Comparison of ENCODE assay signal across 20 cellular contexts in genomic region chr6:169714595-169714994, GRCh38. TPM values are rescaled to one million over a fixed set of nuclear protein-coding genes. Genes with fewer than 3 reads are reported as not detected.
DNase-seq lines count a peak whose midpoint lies in the region; ATAC-seq, FAIRE-seq and TF ChIP-seq lines count a peak whose summit lies in the region.
"Had no signal": no experiment of that assay in that cellular context is flagged by ENCODE, and none has a peak within 500 bp of the region (broad histone marks: within the 10 kb centered on the region; RNA-seq: fewer than 3 reads in every experiment).

No MANE protein-coding gene starts in this region.

- TF ChIP-seq RAD21 in HepG2 (CRISPR knock-in tag; IDR thresholded peaks at IDR 0.05), result no peak

- H3K27ac ChIP-seq in HepG2 (ENCODE audit: extremely low read length, insufficient read depth, low read length) (no peak overlapping the region), smooth muscle cell (ENCODE audit: low read depth) (peak overlapping the region; percentile 8)
- H3K27ac ChIP-seq: GM23248 had no signal

- H3K4me3 ChIP-seq in HepG2 (replicated peaks in 1 of 3; ENCODE audit: insufficient read depth in 1 of 3, low read depth in 2 of 3, low read length in 3 of 3) (no peak overlapping the region), smooth muscle cell (no peak overlapping the region)
- H3K4me3 ChIP-seq: GM23248 had no signal

- TF ChIP-seq POLR2A in HepG2 (IDR thresholded peaks at IDR 0.05; ENCODE audit: insufficient read depth in 1 of 2, low read depth in 2 of 2, low read length in 2 of 2) (no peak), H54 (IDR thresholded peaks at IDR 0.05; ENCODE audit: low read depth, low read length) (no peak)

- CTCF ChIA-PET in HepG2 (lab: Yijun Ruan, JAX; ENCODE audit: low intra/inter-chr PET ratio, low total read pairs), result no interaction called here
- CTCF ChIA-PET in activated CD4-positive, alpha-beta memory T cell treated with anti-CD3 and anti-CD28 coated beads, Interleukin-2, amount 10 ng/mL, durations not matched to agents 7 days and 5 days (lab: Charles Lee), result no interaction called here

- H3K9me3 ChIP-seq in HepG2 (ENCODE audit: low read length), result no peaks in the 10 kb centered on the region
- no peaks in the 10 kb centered on the region for H3K9me3 ChIP-seq in smooth muscle cell (replicated peaks; ENCODE audit: low read depth)
- H3K9me3 ChIP-seq: BE2C had no signal

- H3K4me2 ChIP-seq in HepG2 (ENCODE audit: low read depth, low read length) (no peak overlapping the region), smooth muscle cell (no peak overlapping the region)

- H3K4me1 ChIP-seq in HepG2 (ENCODE audit: insufficient read depth, low read length) (peaks cover 19% of the 10 kb centered on the region), smooth muscle cell (ENCODE audit: low read depth) (no peaks in the 10 kb centered on the region)

- H3K9ac ChIP-seq in HepG2 (ENCODE audit: insufficient read depth, low read depth, low read length), result no peak overlapping the region
- H3K9ac ChIP-seq in smooth muscle cell (ENCODE audit: low read depth), result no peak overlapping the region
- H3K9ac ChIP-seq: GM23248 had no signal

- H3K79me2 ChIP-seq in HepG2 (ENCODE audit: insufficient read depth, low read length) (peaks cover 31% of the 10 kb centered on the region), smooth muscle cell (ENCODE audit: low read depth) (peaks cover 19% of the 10 kb centered on the region)

- no peaks in the 10 kb centered on the region for H3K9me3 Mint-ChIP-seq in stimulated activated naive CD8-positive, alpha-beta T cell treated with anti-CD3 and anti-CD28 coated beads, Interleukin-15, Interleukin-2, amounts not matched to agents 100 ng/mL and 50 ng/mL, for 24 hours
- H3K9me3 Mint-ChIP-seq in activated CD4-positive, alpha-beta memory T cell treated with anti-CD3 and anti-CD28 coated beads, Interleukin-2, amount 10 ng/mL, durations not matched to agents 7 days and 5 days, result no peaks in the 10 kb centered on the region
- H3K9me3 Mint-ChIP-seq: CD4-positive, CD25-positive, alpha-beta regulatory T cell; CD8-positive, alpha-beta memory T cell had no signal

- DNase-seq in stimulated activated naive CD8-positive, alpha-beta T cell treated with anti-CD3 and anti-CD28 coated beads, Interleukin-15, Interleukin-2, amounts not matched to agents 100 U/mL and 50 U/mL, for 24 hours, result no peak
- no peak for DNase-seq in HepG2 (ENCODE audit: low spot score)
- DNase-seq in smooth muscle cell (lab: John Stamatoyannopoulos, UW; ENCODE audit: unreplicated experiment), result no peak
- DNase-seq in activated CD4-positive, alpha-beta memory T cell treated with anti-CD3 and anti-CD28 coated beads, Interleukin-2, amount 10 ng/mL, durations not matched to agents 7 days and 5 days, result no peak
- no peak for DNase-seq in H54 (ENCODE audit: insufficient read length, low spot score)
- DNase-seq: ACHN; BE2C; C1 segment of cervical spinal cord; CD4-positive, CD25-positive, alpha-beta regulatory T cell; CD8-positive, alpha-beta memory T cell; COR-L47; DMS 273 treated with DMSO at 0.1 percent for 48 hours; DMS53; GM23248; HCEC 1CT had no signal

- no peaks in the 10 kb centered on the region for H3K27me3 Mint-ChIP-seq in stimulated activated naive CD8-positive, alpha-beta T cell treated with anti-CD3 and anti-CD28 coated beads, Interleukin-15, Interleukin-2, amounts not matched to agents 100 ng/mL and 50 ng/mL, for 24 hours
- no peaks in the 10 kb centered on the region for H3K27me3 Mint-ChIP-seq in activated CD4-positive, alpha-beta memory T cell treated with anti-CD3 and anti-CD28 coated beads, Interleukin-2, amount 10 ng/mL, durations not matched to agents 7 days and 5 days
- H3K27me3 Mint-ChIP-seq: CD4-positive, CD25-positive, alpha-beta regulatory T cell; CD8-positive, alpha-beta memory T cell had no signal

- TF ChIP-seq EP300 in HepG2 (IDR thresholded peaks at IDR 0.05; ENCODE audit: low read depth in 2 of 2, low read length in 2 of 2), result no peak
- TF ChIP-seq EP300 in HepG2 (CRISPR knock-in tag; IDR thresholded peaks at IDR 0.05; ENCODE audit: borderline replicate concordance), result no peak

- no peak for ATAC-seq in stimulated activated naive CD8-positive, alpha-beta T cell treated with anti-CD3 and anti-CD28 coated beads, Interleukin-15, Interleukin-2, amounts not matched to agents 100 U/mL and 50 U/mL, for 24 hours
- ATAC-seq in HepG2, result peak; percentile 42

- H3K27ac Mint-ChIP-seq in stimulated activated naive CD8-positive, alpha-beta T cell treated with anti-CD3 and anti-CD28 coated beads, Interleukin-15, Interleukin-2, amounts not matched to agents 100 ng/mL and 50 ng/mL, for 24 hours, result peak overlapping the region; percentile 61
- no peak overlapping the region for H3K27ac Mint-ChIP-seq in activated CD4-positive, alpha-beta memory T cell treated with anti-CD3 and anti-CD28 coated beads, Interleukin-2, amount 10 ng/mL, durations not matched to agents 7 days and 5 days
- H3K27ac Mint-ChIP-seq: CD4-positive, CD25-positive, alpha-beta regulatory T cell; CD8-positive, alpha-beta memory T cell had no signal

- peaks cover 21% of the 10 kb centered on the region for H3K4me1 Mint-ChIP-seq in stimulated activated naive CD8-positive, alpha-beta T cell treated with anti-CD3 and anti-CD28 coated beads, Interleukin-15, Interleukin-2, amounts not matched to agents 100 ng/mL and 50 ng/mL, for 24 hours (ENCODE audit: low read depth)
- H3K4me1 Mint-ChIP-seq in activated CD4-positive, alpha-beta memory T cell treated with anti-CD3 and anti-CD28 coated beads, Interleukin-2, amount 10 ng/mL, durations not matched to agents 7 days and 5 days, result peaks cover 11% of the 10 kb centered on the region

- POLR2A ChIA-PET in HepG2 (lab: Yijun Ruan, JAX), result interaction anchor here (1.1 to 2.2 kb wide), 4 partner anchors 9 to 37 kb away, joined by 4 to 7 read pairs (median 6); partner anchors contain the start of genes C6orf120, DYNLT2, ERMARD and WDR27
- POLR2A ChIA-PET in activated CD4-positive, alpha-beta memory T cell treated with anti-CD3 and anti-CD28 coated beads, Interleukin-2, amount 10 ng/mL, durations not matched to agents 7 days and 5 days (lab: Charles Lee), result interaction anchor here (1.1 to 1.5 kb wide), 4 partner anchors 10 to 12 kb away, joined by 3 to 4 read pairs (median 3); partner anchors contain the start of gene C6orf120

- WGBS in HepG2 (ENCODE audit: low lambda C conversion rate), result 90% methylated on average over 9 of the region's 9 CpGs
- WGBS in smooth muscle cell (ENCODE audit: low lambda C conversion rate), result 91% methylated on average over 9 of the region's 9 CpGs

- H3K27me3 ChIP-seq in HepG2 (ENCODE audit: control insufficient read depth in 1 of 2, insufficient read depth in 2 of 2, low read length in 2 of 2) (no peaks in the 10 kb centered on the region), smooth muscle cell (ENCODE audit: low read depth) (no peaks in the 10 kb centered on the region)
- H3K27me3 ChIP-seq: BE2C had no signal

- FAIRE-seq in HepG2 (lab: Jason Lieb, UNC) (no peak), H54 (lab: Jason Lieb, UNC) (no peak)
- FAIRE-seq: A204.1, G401.6, GM12891, GM19239 had no signal

- in situ Hi-C loops in HepG2 (cut with HindIII; ENCODE audit: extremely low pct_ligation_motif_present, low pct_unique_long_range_greater_than_20kb), result no loop called here

- H3K36me3 ChIP-seq in HepG2 (replicated peaks in 1 of 2; ENCODE audit: control insufficient read depth in 1 of 2, insufficient read depth in 2 of 2, low read length in 2 of 2), result peaks cover 17 to 80% of the 10 kb centered on the region in 2 experiments
- H3K36me3 ChIP-seq in smooth muscle cell (ENCODE audit: low read depth), result peaks cover 16% of the 10 kb centered on the region

- peaks cover 9% of the 10 kb centered on the region for H4K20me1 ChIP-seq in HepG2 (ENCODE audit: insufficient read depth, low read length)
- peaks cover 28% of the 10 kb centered on the region for H4K20me1 ChIP-seq in smooth muscle cell (ENCODE audit: low read depth)

- H3K4me3 Mint-ChIP-seq in stimulated activated naive CD8-positive, alpha-beta T cell treated with anti-CD3 and anti-CD28 coated beads, Interleukin-15, Interleukin-2, amounts not matched to agents 100 ng/mL and 50 ng/mL, for 24 hours, result no peak overlapping the region
- no peak overlapping the region for H3K4me3 Mint-ChIP-seq in activated CD4-positive, alpha-beta memory T cell treated with anti-CD3 and anti-CD28 coated beads, Interleukin-2, amount 10 ng/mL, durations not matched to agents 7 days and 5 days
- H3K4me3 Mint-ChIP-seq: CD4-positive, CD25-positive, alpha-beta regulatory T cell; CD8-positive, alpha-beta memory T cell had no signal

- intact Hi-C loops in HepG2 (cut with micrococcal nuclease; ENCODE audit: unreplicated experiment), result no loop called here

- H2AFZ ChIP-seq in HepG2 (ENCODE audit: low read length) (no peak overlapping the region), smooth muscle cell (ENCODE audit: low read depth) (no peak overlapping the region)
- H2AFZ ChIP-seq: GM23248 had no signal

- BruUV-seq in HepG2 (replicated peaks; lab: Mats Ljungman, UMichigan), result no TSS peak

- TF ChIP-seq CTCF in HepG2 (CRISPR knock-in tag; IDR thresholded peaks at IDR 0.05) (no peak), smooth muscle cell (IDR thresholded peaks at IDR 0.05; ENCODE audit: borderline replicate concordance, insufficient read depth, poor library complexity, severe bottlenecking) (no peak)

- H3F3A ChIP-seq in smooth muscle cell (ENCODE audit: low read depth), result peaks cover 7% of the 10 kb centered on the region

- peaks cover 80% of the 10 kb centered on the region for H3K36me3 Mint-ChIP-seq in stimulated activated naive CD8-positive, alpha-beta T cell treated with anti-CD3 and anti-CD28 coated beads, Interleukin-15, Interleukin-2, amounts not matched to agents 100 ng/mL and 50 ng/mL, for 24 hours (ENCODE audit: low read depth)
- H3K36me3 Mint-ChIP-seq in activated CD4-positive, alpha-beta memory T cell treated with anti-CD3 and anti-CD28 coated beads, Interleukin-2, amount 10 ng/mL, durations not matched to agents 7 days and 5 days (ENCODE audit: low read depth), result peaks cover 47% of the 10 kb centered on the region

RNA-seq across cellular contexts. Expression of gene PHF10, which starts 9.7 kb away (rescaled TPM):
- total RNA-seq in HepG2 (2016; rRNA removed; fragmentation: Illumina TruSeq; extraction: Trizol) (42.1 and 58.5 TPM in 2 replicates), smooth muscle cell (32.9 and 41.9 TPM in 2 replicates)
- 38.4 and 41.0 TPM in 2 replicates for total RNA-seq in HepG2 (2016; cell fraction: cytosol; rRNA removed; fragmentation: Illumina TruSeq; extraction: Trizol; ENCODE audit: low read depth)
- 39.7 and 57.3 TPM in 2 replicates for total RNA-seq in HepG2 (2016; cell fraction: insoluble cytoplasmic fraction; rRNA removed; fragmentation: Illumina TruSeq; extraction: Trizol)
- 63.2 and 66.3 TPM in 2 replicates for total RNA-seq in HepG2 (2016; cell fraction: membrane; rRNA removed; fragmentation: Illumina TruSeq; extraction: Trizol)
- total RNA-seq in HepG2 (2016; cell fraction: nucleus; rRNA removed; fragmentation: Illumina TruSeq; extraction: Trizol), result 70.6 and 78.5 TPM in 2 replicates
- polyA plus RNA-seq in HepG2 (2011; rRNA removed) (84.1 and 88.0 TPM in 2 replicates), smooth muscle cell (21.6 and 22.0 TPM in 2 replicates)
- 28.9 and 50.3 TPM in 2 replicates for polyA plus RNA-seq in HepG2 (2011; cell fraction: cytosol; rRNA removed)
- polyA plus RNA-seq in HepG2 (2011; cell fraction: nucleus; rRNA removed), result 115 and 149 TPM in 2 replicates
- polyA plus RNA-seq in HepG2 (2012), result 126 and 147 TPM in 2 replicates
- polyA plus RNA-seq in HepG2 (2016; cell fraction: cytosol; fragmentation: Illumina TruSeq; extraction: Trizol; ENCODE audit: low read depth), result 27.2 and 31.3 TPM in 2 replicates
- polyA plus RNA-seq in HepG2 (2016; cell fraction: insoluble cytoplasmic fraction; fragmentation: Illumina TruSeq; extraction: Trizol; ENCODE audit: low read depth), result 105 and 115 TPM in 2 replicates
- polyA plus RNA-seq in HepG2 (2016; cell fraction: membrane; fragmentation: Illumina TruSeq; extraction: Trizol; ENCODE audit: low read depth), result 54.1 and 57.5 TPM in 2 replicates
- polyA plus RNA-seq in HepG2 (2016; cell fraction: nucleus; fragmentation: Illumina TruSeq; extraction: Trizol; ENCODE audit: insufficient read depth, low read depth), result 176 and 187 TPM in 2 replicates
- polyA minus RNA-seq in HepG2 (2011; rRNA and poly(A)+ RNA removed; ENCODE audit: low replicate concordance), result 13.6 and 19.1 TPM in 2 replicates
- 38.1 and 47.9 TPM in 2 replicates for polyA minus RNA-seq in HepG2 (2011; cell fraction: cytosol; rRNA and poly(A)+ RNA removed)
- 131 and 155 TPM in 2 replicates for polyA minus RNA-seq in HepG2 (2011; cell fraction: nucleus; rRNA and poly(A)+ RNA removed)
- 10 to 100 TPM; 59.9 to 63.6 TPM for total RNA-seq in activated CD4-positive, alpha-beta memory T cell treated with anti-CD3 and anti-CD28 coated beads, Interleukin-2, amount 10 ng/mL, durations not matched to agents 7 days and 5 days

RNA-seq across cellular contexts. Expression of gene C6orf120, which starts 12.7 kb away (rescaled TPM):
- 24.9 and 29.9 TPM in 2 replicates for total RNA-seq in HepG2 (2016; rRNA removed; fragmentation: Illumina TruSeq; extraction: Trizol)
- 8.5 and 9.9 TPM in 2 replicates for total RNA-seq in HepG2 (2016; cell fraction: cytosol; rRNA removed; fragmentation: Illumina TruSeq; extraction: Trizol; ENCODE audit: low read depth)
- total RNA-seq in HepG2 (2016; cell fraction: insoluble cytoplasmic fraction; rRNA removed; fragmentation: Illumina TruSeq; extraction: Trizol), result 23.9 and 28.1 TPM in 2 replicates
- total RNA-seq in HepG2 (2016; cell fraction: membrane; rRNA removed; fragmentation: Illumina TruSeq; extraction: Trizol), result 29.1 and 33.5 TPM in 2 replicates
- total RNA-seq in HepG2 (2016; cell fraction: nucleus; rRNA removed; fragmentation: Illumina TruSeq; extraction: Trizol), result 29.1 and 31.2 TPM in 2 replicates
- 21.4 and 21.7 TPM in 2 replicates for polyA plus RNA-seq in HepG2 (2011; rRNA removed)
- polyA plus RNA-seq in HepG2 (2011; cell fraction: cytosol; rRNA removed), result 15.0 and 17.3 TPM in 2 replicates
- 8.2 and 9.1 TPM in 2 replicates for polyA plus RNA-seq in HepG2 (2011; cell fraction: nucleus; rRNA removed)
- 31.3 and 32.1 TPM in 2 replicates for polyA plus RNA-seq in HepG2 (2012)
- 11.4 and 15.3 TPM in 2 replicates for polyA plus RNA-seq in HepG2 (2016; cell fraction: cytosol; fragmentation: Illumina TruSeq; extraction: Trizol; ENCODE audit: low read depth)
- polyA plus RNA-seq in HepG2 (2016; cell fraction: insoluble cytoplasmic fraction; fragmentation: Illumina TruSeq; extraction: Trizol; ENCODE audit: low read depth), result 31.7 and 32.1 TPM in 2 replicates
- polyA plus RNA-seq in HepG2 (2016; cell fraction: membrane; fragmentation: Illumina TruSeq; extraction: Trizol; ENCODE audit: low read depth), result 26.6 and 31.9 TPM in 2 replicates
- polyA plus RNA-seq in HepG2 (2016; cell fraction: nucleus; fragmentation: Illumina TruSeq; extraction: Trizol; ENCODE audit: insufficient read depth, low read depth), result 37.2 and 42.7 TPM in 2 replicates
- polyA minus RNA-seq in HepG2 (2011; rRNA and poly(A)+ RNA removed; ENCODE audit: low replicate concordance), result 3.5 and 28.2 TPM in 2 replicates
- polyA minus RNA-seq in HepG2 (2011; cell fraction: cytosol; rRNA and poly(A)+ RNA removed), result 22.5 and 22.8 TPM in 2 replicates
- 18.4 and 18.8 TPM in 2 replicates for polyA minus RNA-seq in HepG2 (2011; cell fraction: nucleus; rRNA and poly(A)+ RNA removed)
- 50.2 and 56.5 TPM in 2 replicates for total RNA-seq in smooth muscle cell
- polyA plus RNA-seq in smooth muscle cell, result 26.6 and 30.2 TPM in 2 replicates
- 10 to 100 TPM; 19.2 to 19.6 TPM for total RNA-seq in activated CD4-positive, alpha-beta memory T cell treated with anti-CD3 and anti-CD28 coated beads, Interleukin-2, amount 10 ng/mL, durations not matched to agents 7 days and 5 days

RNA-seq across cellular contexts. Expression of gene WDR27, which starts 12.8 kb away (rescaled TPM):
- total RNA-seq in HepG2 (2016; rRNA removed; fragmentation: Illumina TruSeq; extraction: Trizol) (10.0 and 34.1 TPM in 2 replicates), smooth muscle cell (34.2 and 47.0 TPM in 2 replicates)
- 45.3 and 45.5 TPM in 2 replicates for total RNA-seq in HepG2 (2016; cell fraction: cytosol; rRNA removed; fragmentation: Illumina TruSeq; extraction: Trizol; ENCODE audit: low read depth)
- total RNA-seq in HepG2 (2016; cell fraction: insoluble cytoplasmic fraction; rRNA removed; fragmentation: Illumina TruSeq; extraction: Trizol), result 9.2 and 32.8 TPM in 2 replicates
- total RNA-seq in HepG2 (2016; cell fraction: membrane; rRNA removed; fragmentation: Illumina TruSeq; extraction: Trizol), result 22.5 and 24.3 TPM in 2 replicates
- total RNA-seq in HepG2 (2016; cell fraction: nucleus; rRNA removed; fragmentation: Illumina TruSeq; extraction: Trizol), result 87.3 and 93.1 TPM in 2 replicates
- polyA plus RNA-seq in HepG2 (2011; rRNA removed) (80.3 and 95.6 TPM in 2 replicates), smooth muscle cell (26.0 and 45.0 TPM in 2 replicates)
- 17.7 and 20.8 TPM in 2 replicates for polyA plus RNA-seq in HepG2 (2011; cell fraction: cytosol; rRNA removed)
- polyA plus RNA-seq in HepG2 (2011; cell fraction: nucleus; rRNA removed), result 789 and 902 TPM in 2 replicates
- polyA plus RNA-seq in HepG2 (2012), result 44.5 and 48.4 TPM in 2 replicates
- polyA plus RNA-seq in HepG2 (2016; cell fraction: cytosol; fragmentation: Illumina TruSeq; extraction: Trizol; ENCODE audit: low read depth), result 0.87 and 1.0 TPM in 2 replicates
- 5.7 and 6.2 TPM in 2 replicates for polyA plus RNA-seq in HepG2 (2016; cell fraction: insoluble cytoplasmic fraction; fragmentation: Illumina TruSeq; extraction: Trizol; ENCODE audit: low read depth)
- 2.3 TPM in 2 replicates for polyA plus RNA-seq in HepG2 (2016; cell fraction: membrane; fragmentation: Illumina TruSeq; extraction: Trizol; ENCODE audit: low read depth)
- polyA plus RNA-seq in HepG2 (2016; cell fraction: nucleus; fragmentation: Illumina TruSeq; extraction: Trizol; ENCODE audit: insufficient read depth, low read depth), result 145 and 151 TPM in 2 replicates
- polyA minus RNA-seq in HepG2 (2011; rRNA and poly(A)+ RNA removed; ENCODE audit: low replicate concordance), result 26.5 and 83.9 TPM in 2 replicates
- polyA minus RNA-seq in HepG2 (2011; cell fraction: cytosol; rRNA and poly(A)+ RNA removed), result 13.1 and 17.6 TPM in 2 replicates
- 330 and 337 TPM in 2 replicates for polyA minus RNA-seq in HepG2 (2011; cell fraction: nucleus; rRNA and poly(A)+ RNA removed)
- 10 to 100 TPM; 24.9 to 25.2 TPM for total RNA-seq in activated CD4-positive, alpha-beta memory T cell treated with anti-CD3 and anti-CD28 coated beads, Interleukin-2, amount 10 ng/mL, durations not matched to agents 7 days and 5 days

RNA-seq across cellular contexts. Expression of gene DYNLT2, which starts 36.8 kb away (rescaled TPM):
- total RNA-seq in HepG2 (2016; rRNA removed; fragmentation: Illumina TruSeq; extraction: Trizol) (3.1 and 4.3 TPM in 2 replicates), smooth muscle cell (1.2 and 2.1 TPM in 2 replicates)
- 1.7 and 1.9 TPM in 2 replicates for total RNA-seq in HepG2 (2016; cell fraction: cytosol; rRNA removed; fragmentation: Illumina TruSeq; extraction: Trizol; ENCODE audit: low read depth)
- 3.0 and 4.1 TPM in 2 replicates for total RNA-seq in HepG2 (2016; cell fraction: insoluble cytoplasmic fraction; rRNA removed; fragmentation: Illumina TruSeq; extraction: Trizol)
- 4.9 and 5.8 TPM in 2 replicates for total RNA-seq in HepG2 (2016; cell fraction: membrane; rRNA removed; fragmentation: Illumina TruSeq; extraction: Trizol)
- total RNA-seq in HepG2 (2016; cell fraction: nucleus; rRNA removed; fragmentation: Illumina TruSeq; extraction: Trizol), result 6.6 and 7.6 TPM in 2 replicates
- polyA plus RNA-seq in HepG2 (2011; rRNA removed) (1.7 and 2.1 TPM in 2 replicates), smooth muscle cell (0.89 and 1.1 TPM in 2 replicates)
- polyA plus RNA-seq in HepG2 (2011; cell fraction: cytosol; rRNA removed), result 1.1 TPM in 2 replicates
- polyA plus RNA-seq in HepG2 (2011; cell fraction: nucleus; rRNA removed), result 2.6 and 3.0 TPM in 2 replicates
- polyA plus RNA-seq in HepG2 (2012), result 6.2 and 8.3 TPM in 2 replicates
- polyA plus RNA-seq in HepG2 (2016; cell fraction: cytosol; fragmentation: Illumina TruSeq; extraction: Trizol; ENCODE audit: low read depth), result 1.8 and 2.2 TPM in 2 replicates
- 3.8 and 4.0 TPM in 2 replicates for polyA plus RNA-seq in HepG2 (2016; cell fraction: insoluble cytoplasmic fraction; fragmentation: Illumina TruSeq; extraction: Trizol; ENCODE audit: low read depth)
- polyA plus RNA-seq in HepG2 (2016; cell fraction: membrane; fragmentation: Illumina TruSeq; extraction: Trizol; ENCODE audit: low read depth), result 5.3 and 5.7 TPM in 2 replicates
- polyA plus RNA-seq in HepG2 (2016; cell fraction: nucleus; fragmentation: Illumina TruSeq; extraction: Trizol; ENCODE audit: insufficient read depth, low read depth), result 10.1 and 11.1 TPM in 2 replicates
- polyA minus RNA-seq in HepG2 (2011; rRNA and poly(A)+ RNA removed; ENCODE audit: low replicate concordance), result 0.30 and 0.36 TPM in 2 replicates
- 0.30 and 1.1 TPM in 2 replicates for polyA minus RNA-seq in HepG2 (2011; cell fraction: cytosol; rRNA and poly(A)+ RNA removed)
- polyA minus RNA-seq in HepG2 (2011; cell fraction: nucleus; rRNA and poly(A)+ RNA removed), result 5.0 and 5.8 TPM in 2 replicates
- total RNA-seq in activated CD4-positive, alpha-beta memory T cell treated with anti-CD3 and anti-CD28 coated beads, Interleukin-2, amount 10 ng/mL, durations not matched to agents 7 days and 5 days, result 1 to 10 TPM; 1.7 to 2.2 TPM

RNA-seq across cellular contexts. Expression of gene ERMARD, which starts 36.8 kb away (rescaled TPM):
- total RNA-seq in HepG2 (2016; rRNA removed; fragmentation: Illumina TruSeq; extraction: Trizol), result 8.4 and 10.7 TPM in 2 replicates
- 5.5 and 7.1 TPM in 2 replicates for total RNA-seq in HepG2 (2016; cell fraction: cytosol; rRNA removed; fragmentation: Illumina TruSeq; extraction: Trizol; ENCODE audit: low read depth)
- total RNA-seq in HepG2 (2016; cell fraction: insoluble cytoplasmic fraction; rRNA removed; fragmentation: Illumina TruSeq; extraction: Trizol), result 7.1 and 13.2 TPM in 2 replicates
- total RNA-seq in HepG2 (2016; cell fraction: membrane; rRNA removed; fragmentation: Illumina TruSeq; extraction: Trizol), result 7.3 and 7.5 TPM in 2 replicates
- total RNA-seq in HepG2 (2016; cell fraction: nucleus; rRNA removed; fragmentation: Illumina TruSeq; extraction: Trizol), result 16.6 and 17.0 TPM in 2 replicates
- polyA plus RNA-seq in HepG2 (2011; rRNA removed), result 8.8 and 11.6 TPM in 2 replicates
- polyA plus RNA-seq in HepG2 (2011; cell fraction: cytosol; rRNA removed), result 6.1 and 7.4 TPM in 2 replicates
- polyA plus RNA-seq in HepG2 (2011; cell fraction: nucleus; rRNA removed), result 35.0 and 45.3 TPM in 2 replicates
- 7.7 and 8.9 TPM in 2 replicates for polyA plus RNA-seq in HepG2 (2012)
- 1.9 and 2.2 TPM in 2 replicates for polyA plus RNA-seq in HepG2 (2016; cell fraction: cytosol; fragmentation: Illumina TruSeq; extraction: Trizol; ENCODE audit: low read depth)
- 4.8 and 5.9 TPM in 2 replicates for polyA plus RNA-seq in HepG2 (2016; cell fraction: insoluble cytoplasmic fraction; fragmentation: Illumina TruSeq; extraction: Trizol; ENCODE audit: low read depth)
- 2.4 and 3.3 TPM in 2 replicates for polyA plus RNA-seq in HepG2 (2016; cell fraction: membrane; fragmentation: Illumina TruSeq; extraction: Trizol; ENCODE audit: low read depth)
- 28.4 and 29.0 TPM in 2 replicates for polyA plus RNA-seq in HepG2 (2016; cell fraction: nucleus; fragmentation: Illumina TruSeq; extraction: Trizol; ENCODE audit: insufficient read depth, low read depth)
- polyA minus RNA-seq in HepG2 (2011; rRNA and poly(A)+ RNA removed; ENCODE audit: low replicate concordance), result 6.3 TPM in 2 replicates
- polyA minus RNA-seq in HepG2 (2011; cell fraction: cytosol; rRNA and poly(A)+ RNA removed), result 2.4 and 4.4 TPM in 2 replicates
- 10.9 and 14.3 TPM in 2 replicates for polyA minus RNA-seq in HepG2 (2011; cell fraction: nucleus; rRNA and poly(A)+ RNA removed)
- total RNA-seq in smooth muscle cell, result 33.9 and 55.9 TPM in 2 replicates
- polyA plus RNA-seq in smooth muscle cell, result 21.3 and 23.2 TPM in 2 replicates
- total RNA-seq in activated CD4-positive, alpha-beta memory T cell treated with anti-CD3 and anti-CD28 coated beads, Interleukin-2, amount 10 ng/mL, durations not matched to agents 7 days and 5 days, result 10 to 100 TPM; 29.3 to 30.7 TPM
